15 cellular contexts compared by ENCODE assay signal in genomic region chr6:168326294-168327261, GRCh38. TPM values are rescaled to one million over a fixed set of nuclear protein-coding genes. Genes with fewer than 3 reads are reported as not detected.
DNase-seq lines count a peak whose midpoint lies in the region; ATAC-seq, FAIRE-seq and TF ChIP-seq lines count a peak whose summit lies in the region.
"Had no signal": no experiment of that assay in that cellular context is flagged by ENCODE, and none has a peak within 500 bp of the region (broad histone marks: within the 10 kb centered on the region; RNA-seq: fewer than 3 reads in every experiment).

No MANE protein-coding gene starts in this region.

- FAIRE-seq in pancreas (lab: Jason Lieb, UNC) = no peak

- H3K9me3 Mint-ChIP-seq in activated naive CD8-positive, alpha-beta T cell treated with anti-CD3 and anti-CD28 coated beads, Interleukin-2, amount 50 U/mL, for 24 hours = no peaks in the 10 kb centered on the region

- 18% methylated on average over 12 of the region's 12 CpGs for WGBS in right cardiac atrium
- 31 to 32% methylated on average over 12 of the region's 12 CpGs for WGBS in pancreas, 2 donors

- H3K4me1 ChIP-seq in right cardiac atrium (ENCODE audit: control insufficient read depth, insufficient read depth, low read length) (no peaks in the 10 kb centered on the region), pancreas (no peaks in the 10 kb centered on the region)
- H3K4me1 ChIP-seq: HAP-1 had no signal

- DNase-seq in H7 = peak; percentile 57
- peak; percentile 89 for DNase-seq in amniotic epithelial cell (ENCODE audit: low read depth)
- peak; percentile 55 to 66 (median 63) for DNase-seq in right cardiac atrium
- no peak for DNase-seq in pancreas
- no peak for DNase-seq in activated CD4-positive, alpha-beta T cell treated with anti-CD3 and anti-CD28 coated beads for 48 hours
- no peak for DNase-seq in activated naive CD8-positive, alpha-beta T cell treated with anti-CD3 and anti-CD28 coated beads, Interleukin-2, amount 50 U/mL, for 24 hours
- DNase-seq: activated CD8-positive, alpha-beta memory T cell treated with anti-CD3 and anti-CD28 coated beads for 24 hours; activated naive CD4-positive, alpha-beta T cell treated with Interleukin-2 at 50 U/mL for 16 hours; NCI-H1417; NCI-H510A treated with DMSO at 0.1 percent for 48 hours; stimulated activated CD4-positive, alpha-beta T cell treated with anti-CD3 and anti-CD28 coated beads, Interleukin-2, amount 100 ng/mL, for 24 hours had no signal

- H3K36me3 ChIP-seq in H7 (replicated peaks; ENCODE audit: control insufficient read depth, insufficient read depth, low read length) (no peaks in the 10 kb centered on the region), pancreas (no peaks in the 10 kb centered on the region)
- H3K36me3 ChIP-seq: HAP-1 had no signal

- no peaks in the 10 kb centered on the region for H3K4me1 Mint-ChIP-seq in activated naive CD8-positive, alpha-beta T cell treated with anti-CD3 and anti-CD28 coated beads, Interleukin-2, amount 50 U/mL, for 24 hours
- H3K4me1 Mint-ChIP-seq: stimulated activated memory B cell treated with anti-CD40 and anti-IgM and Interleukin-4, amounts not matched to agents 10 μg/mL and 1 μg/mL and 100 μg/mL, for 72 hours had no signal

- H3K27me3 Mint-ChIP-seq in activated naive CD8-positive, alpha-beta T cell treated with anti-CD3 and anti-CD28 coated beads, Interleukin-2, amount 50 U/mL, for 24 hours = peaks cover 52% of the 10 kb centered on the region

- intact Hi-C loops in right cardiac atrium (cut with DNase I) (no loop called here), pancreas (cut with DNase I) (no loop called here)

- no peaks in the 10 kb centered on the region for H3K36me3 Mint-ChIP-seq in activated naive CD8-positive, alpha-beta T cell treated with anti-CD3 and anti-CD28 coated beads, Interleukin-2, amount 50 U/mL, for 24 hours (ENCODE audit: low read depth)

- no peaks in the 10 kb centered on the region for H3K9me3 ChIP-seq in right cardiac atrium (ENCODE audit: control insufficient read depth, low read length)
- no peaks in the 10 kb centered on the region for H3K9me3 ChIP-seq in pancreas
- H3K9me3 ChIP-seq: HAP-1 had no signal

- no peak overlapping the region for H3K4me3 Mint-ChIP-seq in activated naive CD8-positive, alpha-beta T cell treated with anti-CD3 and anti-CD28 coated beads, Interleukin-2, amount 50 U/mL, for 24 hours
- H3K4me3 Mint-ChIP-seq: stimulated activated memory B cell treated with anti-CD40 and anti-IgM and Interleukin-4, amounts not matched to agents 10 μg/mL and 1 μg/mL and 100 μg/mL, for 72 hours had no signal

- no peak overlapping the region for H3K27ac Mint-ChIP-seq in activated naive CD8-positive, alpha-beta T cell treated with anti-CD3 and anti-CD28 coated beads, Interleukin-2, amount 50 U/mL, for 24 hours
- H3K27ac Mint-ChIP-seq: stimulated activated memory B cell treated with anti-CD40 and anti-IgM and Interleukin-4, amounts not matched to agents 10 μg/mL and 1 μg/mL and 100 μg/mL, for 72 hours had no signal

- H3K4me3 ChIP-seq in H7 (ENCODE audit: insufficient read depth, low read depth, low read length) (no peak overlapping the region), right cardiac atrium (ENCODE audit: low read length) (no peak overlapping the region), pancreas (no peak overlapping the region)
- H3K4me3 ChIP-seq: HAP-1 had no signal

- TF ChIP-seq CTCF in pancreas (IDR thresholded peaks at IDR 0.05) = no peak

- H3K27me3 ChIP-seq in H7 (ENCODE audit: control insufficient read depth, insufficient read depth, low read length) (peaks cover 12% of the 10 kb centered on the region), right cardiac atrium (ENCODE audit: control insufficient read depth, insufficient read depth) (peaks cover 2% of the 10 kb centered on the region), pancreas (no peaks in the 10 kb centered on the region)

- ATAC-seq in right cardiac atrium (peak; percentile 90 to 96), pancreas (peak; percentile 72 to 84 (median 80)), HG03097 (IDR thresholded peaks at IDR 0.05; ENCODE audit: low FRiP score, unreplicated experiment) (no peak), HG03520 (IDR thresholded peaks at IDR 0.05; ENCODE audit: unreplicated experiment) (no peak)
- no peak for ATAC-seq in activated naive CD8-positive, alpha-beta T cell treated with anti-CD3 and anti-CD28 coated beads, Interleukin-2, amount 50 U/mL, for 24 hours
- ATAC-seq: stimulated activated memory B cell treated with anti-CD40 and anti-IgM and Interleukin-4, amounts not matched to agents 10 μg/mL and 1 μg/mL and 100 μg/mL, for 72 hours had no signal

- H3K27ac ChIP-seq in right cardiac atrium (ENCODE audit: low read length) = peak overlapping the region; percentile 18
- peak overlapping the region; percentile 3 to 76 (median 62) for H3K27ac ChIP-seq in pancreas

RNA-seq across cellular contexts. Expression of gene DACT2, which starts 7.0 kb away (rescaled TPM):
- total RNA-seq in H7 (2014; rRNA removed; shearing (Covaris generic)) = 5.5 and 26.6 TPM in 2 replicates
- 1 to 10 TPM; 1.6 to 2.4 (median 2.1) TPM for total RNA-seq in right cardiac atrium
- 1.4 TPM for polyA plus RNA-seq in right cardiac atrium
- total RNA-seq in pancreas = 1 to 10 TPM in 5 of 6 donors, under 1 TPM in 1; 0.87 to 6.5 (median 2.8) TPM
- polyA plus RNA-seq in pancreas = 1 to 10 TPM; 3.6 to 6.2 TPM

Comparison
In these comparisons a context has a peak if more than half of its experiments do, and no peak if none do; other contexts are left out.
1. DNase-seq: peak in H7 (single experiment), amniotic epithelial cell (single experiment) and right cardiac atrium (3 of 3); none in pancreas (0 of 6), activated CD4-positive, alpha-beta T cell treated with anti-CD3 and anti-CD28 coated beads for 48 hours (single experiment) and activated naive CD8-positive, alpha-beta T cell treated with anti-CD3 and anti-CD28 coated beads, Interleukin-2, amount 50 U/mL, for 24 hours (single experiment).
2. ATAC-seq: peak in right cardiac atrium (2 of 2) and pancreas (4 of 4); none in HG03097 (single experiment), HG03520 (single experiment) and activated naive CD8-positive, alpha-beta T cell treated with anti-CD3 and anti-CD28 coated beads, Interleukin-2, amount 50 U/mL, for 24 hours (single experiment).